Comparison of ENCODE assay signal across 19 cellular contexts in the genomic region with DNA sequence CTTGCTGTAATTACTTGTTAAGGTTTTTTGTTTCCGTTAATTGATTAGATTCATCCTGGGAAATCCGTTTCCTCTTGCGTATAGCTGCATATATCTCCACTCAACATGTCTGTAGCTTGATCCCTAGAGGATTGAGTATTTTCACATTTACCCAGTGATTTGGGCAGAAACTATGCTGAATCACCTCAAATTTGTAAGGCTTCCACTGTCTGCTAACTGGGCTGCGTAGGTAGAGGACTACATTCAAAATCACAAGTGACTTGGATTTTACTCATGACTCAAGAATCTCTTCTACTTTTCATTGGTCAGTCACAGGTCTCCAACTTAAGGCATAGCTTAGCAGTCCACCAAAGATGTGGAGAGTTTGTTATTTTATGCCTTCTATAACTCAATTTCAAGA.
DNase-seq lines count a peak whose midpoint lies in the region; ATAC-seq and TF ChIP-seq lines count a peak whose summit lies in the region.
"Had no signal": no experiment of that assay in that cellular context is flagged by ENCODE, and none has a peak within 500 bp of the region (broad histone marks: within the 10 kb centered on the region; RNA-seq: fewer than 3 reads in every experiment).

No MANE protein-coding gene starts in this region.

- ATAC-seq in GM19463 (IDR thresholded peaks at IDR 0.05; ENCODE audit: unreplicated experiment) (no peak), HG02678 (IDR thresholded peaks at IDR 0.05; ENCODE audit: unreplicated experiment) (no peak)
- ATAC-seq: HCT116 had no signal

- DNase-seq in AG09309 (ENCODE audit: low read depth) (peak; percentile 10), LHCN-M2 (ENCODE audit: low read depth) (peak; percentile 42), fibroblast of mammary gland (ENCODE audit: low read depth) (peak; percentile 94), skeletal muscle cell (ENCODE audit: low read depth) (peak; percentile 98), C1 segment of cervical spinal cord (lab: John Stamatoyannopoulos, UW) (no peak), SHP77 treated with DMSO at 0.1 percent for 48 hours (lab: John Stamatoyannopoulos, UW) (no peak)
- DNase-seq: AML-193; BE2C; Calu3; CD4-positive, alpha-beta memory T cell; COR-L47; DMS53; DMS79 treated with DMSO at 0.1 percent for 48 hours; GF-D8; H9 had no signal

- H3K4me3 ChIP-seq in AG09309 (ENCODE audit: control insufficient read depth, low read depth, low read length) = no peak overlapping the region
- no peak overlapping the region for H3K4me3 ChIP-seq in fibroblast of mammary gland (ENCODE audit: control insufficient read depth, low read depth, low read length)
- no peak overlapping the region for H3K4me3 ChIP-seq in skeletal muscle cell (ENCODE audit: low read depth, low read length)
- H3K4me3 ChIP-seq: BLaER1 treated with 17β-estradiol and CSF1 and Interleukin-3, amounts not matched to agents 10 nM and 100 nM had no signal

- TF ChIP-seq CTCF in AG09309 (IDR thresholded peaks at IDR 0.05; ENCODE audit: control insufficient read depth, insufficient read depth, low read depth, low read length, missing control alignments) (no peak), fibroblast of mammary gland (conservative IDR thresholded peaks at IDR 0.05; ENCODE audit: control insufficient read depth, insufficient read depth, low read depth, low read length) (no peak)

Comparison
In these comparisons a context has a peak if more than half of its experiments do, and no peak if none do; other contexts are left out.
1. DNase-seq: peak in AG09309 (single experiment), LHCN-M2 (single experiment), fibroblast of mammary gland (single experiment) and skeletal muscle cell (single experiment); none in C1 segment of cervical spinal cord (0 of 14) and SHP77 treated with DMSO at 0.1 percent for 48 hours (single experiment).